ENCODE assay signal across 20 cellular contexts in the genomic region with DNA sequence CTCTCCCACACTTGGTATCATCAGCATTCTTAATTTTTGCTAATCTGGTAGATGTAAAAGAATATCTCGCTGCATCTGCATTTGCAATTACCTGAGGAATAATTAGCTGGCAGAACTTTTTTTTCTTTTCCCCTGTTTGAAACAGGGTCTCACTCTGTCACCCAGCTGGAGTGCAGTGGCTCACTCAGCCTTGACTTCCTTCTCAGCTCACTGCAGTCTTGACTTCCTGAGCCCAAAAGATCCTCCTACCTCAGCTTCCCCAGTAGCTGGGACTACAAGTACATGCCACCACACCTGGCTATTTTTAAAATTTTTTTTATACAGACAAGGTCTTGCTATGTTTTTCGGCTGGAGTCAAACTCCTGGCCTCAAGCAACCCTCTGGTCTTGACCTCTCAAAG.
"Had no signal": no experiment of that assay in that cellular context is flagged by ENCODE, and none has a peak within 500 bp of the region (broad histone marks: within the 10 kb centered on the region; RNA-seq: fewer than 3 reads in every experiment).

No MANE protein-coding gene starts in this region.

- H3K27ac Mint-ChIP-seq: endodermal cell; naive thymus-derived CD4-positive, alpha-beta T cell; nephron progenitor cell had no signal

- H3K27me3 ChIP-seq: colonic mucosa, heart left ventricle, suprapubic skin, thyroid gland, upper lobe of left lung, vagina had no signal

- H3K9me3 Mint-ChIP-seq: endodermal cell; naive thymus-derived CD4-positive, alpha-beta T cell; nephron progenitor cell had no signal

- DNase-seq: colonic mucosa; effector CD4-positive, alpha-beta T cell; endodermal cell; foreskin melanocyte; heart left ventricle; hippocampal formation; left colon; left ventricle myocardium superior; mesendoderm; naive thymus-derived CD4-positive, alpha-beta T cell; nephron progenitor cell; psoas muscle; stimulated activated CD4-positive, alpha-beta T cell treated with anti-CD3 and anti-CD28 coated beads, Interleukin-2, amount 100 ng/mL, for 24 hours; stimulated activated naive CD8-positive, alpha-beta T cell treated with anti-CD3 and anti-CD28 coated beads, Interleukin-15, Interleukin-2, amounts not matched to agents 100 U/mL and 50 U/mL, for 24 hours; thyroid gland; upper lobe of left lung had no signal

- H3K4me1 ChIP-seq: colonic mucosa had no signal

- H3K27ac ChIP-seq: colonic mucosa, heart left ventricle, psoas muscle, suprapubic skin, thyroid gland, upper lobe of left lung, vagina had no signal

- H3K4me3 ChIP-seq: colonic mucosa, heart left ventricle, lung, psoas muscle, suprapubic skin, thyroid gland, upper lobe of left lung, vagina had no signal

- H3K9me3 ChIP-seq: colonic mucosa, heart left ventricle, psoas muscle, suprapubic skin, thyroid gland, upper lobe of left lung, vagina had no signal

- H3K36me3 ChIP-seq: colonic mucosa, heart left ventricle, suprapubic skin, thyroid gland, upper lobe of left lung, vagina had no signal

- ATAC-seq: heart left ventricle; left colon; left ventricle myocardium superior; naive thymus-derived CD4-positive, alpha-beta T cell; psoas muscle; sciatic nerve; stimulated activated naive CD8-positive, alpha-beta T cell treated with anti-CD3 and anti-CD28 coated beads, Interleukin-15, Interleukin-2, amounts not matched to agents 100 U/mL and 50 U/mL, for 24 hours had no signal

- H3K4me1 Mint-ChIP-seq: endodermal cell; naive thymus-derived CD4-positive, alpha-beta T cell had no signal

- H3K4me3 Mint-ChIP-seq: endodermal cell; naive thymus-derived CD4-positive, alpha-beta T cell; nephron progenitor cell had no signal
